ENCODE assay signal across 25 cellular contexts in the genomic region with DNA sequence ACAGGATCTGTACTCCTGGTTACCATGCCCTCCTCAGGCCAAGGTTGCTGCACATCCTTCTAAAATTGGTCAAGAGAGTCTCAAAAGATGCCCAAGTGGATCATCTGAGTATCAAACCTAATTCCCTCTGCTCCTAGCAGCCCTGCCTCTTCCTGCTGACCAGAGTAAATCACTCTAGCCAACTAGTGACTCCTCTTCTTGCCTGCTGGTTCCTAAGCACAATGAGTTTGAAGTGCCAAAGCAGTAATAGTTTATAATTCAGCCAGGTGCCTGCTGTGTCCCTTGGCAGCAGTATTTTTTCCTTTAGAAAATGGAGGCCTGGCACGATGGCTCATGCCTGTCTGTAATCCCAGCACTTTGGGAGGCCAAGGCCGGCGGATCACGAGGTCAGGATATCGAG.
"Had no signal": no experiment of that assay in that cellular context is flagged by ENCODE, and none has a peak within 500 bp of the region (broad histone marks: within the 10 kb centered on the region; RNA-seq: fewer than 3 reads in every experiment).

No MANE protein-coding gene starts in this region.

- H3K4me1 ChIP-seq: Peyer's patch had no signal

- H3K36me3 ChIP-seq: Peyer's patch, SJCRH30 had no signal

- ATAC-seq: HepG2, K562, Right ventricle myocardium inferior, SK-N-SH treated with all-trans-retinoic acid at 6 μM for 48 hours had no signal

- DNase-seq: Kasumi-1; MV-4-11; NCI-H1048; NCI-H1105; NCI-H1417; NCI-H1436 treated with DMSO at 0.1 percent for 48 hours; NCI-H1694; NCI-H187 treated with DMSO at 0.1 percent for 48 hours; NCI-H2029 treated with DMSO at 0.1 percent for 48 hours; NCI-H2171 treated with DMSO at 0.1 percent for 48 hours; NCI-H345; NCI-H524; NCI-H526 treated with DMSO at 0.1 percent for 48 hours; NCI-H748 treated with DMSO at 0.1 percent for 48 hours; NK-92 treated with Interleukin-12 subunit alpha and Interleukin-12 subunit beta, amount 100 ng/mL, for 24 hours; OCI-M1; PC-9; Peyer's patch; SHP77 treated with DMSO at 0.1 percent for 48 hours had no signal

- H2AFZ ChIP-seq: PC-9 had no signal

- H3K27ac ChIP-seq: KMS-11, PC-9, Peyer's patch, SJCRH30 had no signal

- H3K9ac ChIP-seq: KMS-11 had no signal

- H3K9me3 ChIP-seq: Peyer's patch had no signal

- H3K4me2 ChIP-seq: KMS-11, PC-9 had no signal

- H3K27me3 ChIP-seq: Peyer's patch, SJCRH30 had no signal

- H3K4me3 ChIP-seq: K562, PC-9, Peyer's patch, SJCRH30 had no signal
